In genomic region chr3:181623924-181624694, GRCh38 we compare ENCODE assay signal across 11 cellular contexts.
A peak's percentile ranks its signal among the peaks of the same experiment; 100 is the strongest.
DNase-seq lines count a peak whose midpoint lies in the region; ATAC-seq and TF ChIP-seq lines count a peak whose summit lies in the region.
"Had no signal": no experiment of that assay in that cellular context is flagged by ENCODE, and none has a peak within 500 bp of the region (broad histone marks: within the 10 kb centered on the region; RNA-seq: fewer than 3 reads in every experiment).

No MANE protein-coding gene starts in this region.

- no peaks in the 10 kb centered on the region for H3K9me3 Mint-ChIP-seq in CD8-positive, alpha-beta T cell
- peaks cover 3% of the 10 kb centered on the region in 2 donors for H3K9me3 Mint-ChIP-seq in effector memory CD8-positive, alpha-beta T cell
- H3K9me3 Mint-ChIP-seq: activated CD8-positive, alpha-beta T cell treated with anti-CD3 and anti-CD28 coated beads for 36 hours had no signal

- no peaks in the 10 kb centered on the region for H3K27me3 ChIP-seq in GM23248 (replicated peaks; ENCODE audit: insufficient read depth)
- no peaks in the 10 kb centered on the region for H3K27me3 ChIP-seq in CD8-positive, alpha-beta T cell (ENCODE audit: insufficient read depth, low read length)

- 70 to 79% methylated on average over 4 of the region's 4 CpGs for WGBS in GM23248 (ENCODE audit: low coverage in 1 of 2, low lambda C conversion rate in 2 of 2, missing lambda C conversion rate in 2 of 2), 2 experiments

- H3K36me3 Mint-ChIP-seq in CD8-positive, alpha-beta T cell = no peaks in the 10 kb centered on the region
- H3K36me3 Mint-ChIP-seq in effector memory CD8-positive, alpha-beta T cell (ENCODE audit: insufficient read depth) = no peaks in the 10 kb centered on the region

- peaks cover 11% of the 10 kb centered on the region; the same call in 1 of the 2 replicates for H3K4me1 ChIP-seq in GM23248 (ENCODE audit: insufficient read depth)
- no peaks in the 10 kb centered on the region for H3K4me1 ChIP-seq in CD8-positive, alpha-beta T cell (ENCODE audit: insufficient read depth, low read length)

- no peaks in the 10 kb centered on the region for H3K79me2 ChIP-seq in GM23248 (ENCODE audit: insufficient read depth)

- no peaks in the 10 kb centered on the region for H3K9me3 ChIP-seq in GM23248 (ENCODE audit: low read depth)
- no peaks in the 10 kb centered on the region for H3K9me3 ChIP-seq in CD8-positive, alpha-beta T cell (ENCODE audit: low read length)

- intact Hi-C loops in CD8-positive, alpha-beta T cell (cut with DNase I, micrococcal nuclease) = no loop called here

- no peak for TF ChIP-seq CTCF in CD8-positive, alpha-beta T cell (IDR thresholded peaks at IDR 0.05)

- no peaks in the 10 kb centered on the region for H3K4me1 Mint-ChIP-seq in CD8-positive, alpha-beta T cell (ENCODE audit: low read depth)
- no peaks in the 10 kb centered on the region for H3K4me1 Mint-ChIP-seq in effector memory CD8-positive, alpha-beta T cell (ENCODE audit: low read depth in 2 of 2)

- no peaks in the 10 kb centered on the region for H3K9me2 ChIP-seq in GM23248 (ENCODE audit: insufficient read depth)

- ATAC-seq in SK-N-SH treated with all-trans-retinoic acid at 6 μM for 48 hours = peak; percentile 59
- no peak for ATAC-seq in CD8-positive, alpha-beta T cell
- no peak for ATAC-seq in effector memory CD8-positive, alpha-beta T cell (replicated peaks)
- ATAC-seq: activated CD8-positive, alpha-beta T cell treated with anti-CD3 and anti-CD28 coated beads for 36 hours had no signal

- H3K4me2 ChIP-seq in GM23248 (ENCODE audit: unreplicated experiment) = no peak overlapping the region

- H3K9ac ChIP-seq in GM23248 = no peak overlapping the region

- H4K20me1 ChIP-seq in GM23248 (ENCODE audit: insufficient read depth) = no peaks in the 10 kb centered on the region

- CTCF ChIA-PET in CD8-positive, alpha-beta T cell (lab: Charles Lee) = no interaction called here

- peaks cover under 1% of the 10 kb centered on the region for H3K27me3 Mint-ChIP-seq in CD8-positive, alpha-beta T cell (ENCODE audit: low read depth)
- no peaks in the 10 kb centered on the region for H3K27me3 Mint-ChIP-seq in effector memory CD8-positive, alpha-beta T cell

- DNase-seq in GM23248 = peak; percentile 20
- DNase-seq in NCI-H1105 treated with DMSO at 0.1 percent for 48 hours (lab: John Stamatoyannopoulos, UW) = peak; percentile 98
- DNase-seq in kidney tubule cell (ENCODE audit: low spot score) = peak; percentile 94
- DNase-seq in GM03348 (ENCODE audit: low spot score) = no peak
- DNase-seq in NCI-H1694 treated with DMSO at 0.1 percent for 48 hours (lab: John Stamatoyannopoulos, UW) = no peak
- DNase-seq in CD8-positive, alpha-beta T cell = no peak
- no peak for DNase-seq in effector memory CD8-positive, alpha-beta T cell
- DNase-seq: activated CD8-positive, alpha-beta T cell treated with anti-CD3 and anti-CD28 coated beads for 36 hours; EL; SHP77 treated with DMSO at 0.1 percent for 48 hours had no signal

- H3K27ac Mint-ChIP-seq in CD8-positive, alpha-beta T cell = no peak overlapping the region
- H3K27ac Mint-ChIP-seq in effector memory CD8-positive, alpha-beta T cell = no peak overlapping the region
- H3K27ac Mint-ChIP-seq: activated CD8-positive, alpha-beta T cell treated with anti-CD3 and anti-CD28 coated beads for 36 hours had no signal

- H3K27ac ChIP-seq in GM23248 = no peak overlapping the region
- no peak overlapping the region for H3K27ac ChIP-seq in CD8-positive, alpha-beta T cell (ENCODE audit: low read depth, low read length)

- no peak overlapping the region for H3K4me3 Mint-ChIP-seq in CD8-positive, alpha-beta T cell
- no peak overlapping the region for H3K4me3 Mint-ChIP-seq in effector memory CD8-positive, alpha-beta T cell
- H3K4me3 Mint-ChIP-seq: activated CD8-positive, alpha-beta T cell treated with anti-CD3 and anti-CD28 coated beads for 36 hours had no signal

- no peak overlapping the region for H3K4me3 ChIP-seq in GM23248
- H3K4me3 ChIP-seq in CD8-positive, alpha-beta T cell (ENCODE audit: low read depth, low read length) = no peak overlapping the region

- H3F3A ChIP-seq in GM23248 (ENCODE audit: insufficient read depth) = no peaks in the 10 kb centered on the region

- POLR2A ChIA-PET in CD8-positive, alpha-beta T cell (lab: Charles Lee) = no interaction called here

- no peak overlapping the region for H2AFZ ChIP-seq in GM23248

- in situ Hi-C loops in GM23248 (cut with MboI) = no loop called here

- H3K36me3 ChIP-seq in GM23248 (ENCODE audit: low read depth) = no peaks in the 10 kb centered on the region
- no peaks in the 10 kb centered on the region for H3K36me3 ChIP-seq in CD8-positive, alpha-beta T cell (ENCODE audit: insufficient read depth, low read length)

TF ChIP-seq in SK-N-SH treated with all-trans-retinoic acid at 6 μM for 48 hours, 23 proteins besides CTCF, POLR2A, EP300 and RAD21:
- TF ChIP-seq TSHZ2 (CRISPR knock-in tag; IDR thresholded peaks at IDR 0.05) (no peak), ISL1 (CRISPR knock-in tag; IDR thresholded peaks at IDR 0.05) (peak; percentile 48; the same call in 1 of the 2 replicates), ESRRG (CRISPR knock-in tag; IDR thresholded peaks at IDR 0.05) (no peak), ZC3H10 (CRISPR knock-in tag; IDR thresholded peaks at IDR 0.05) (no peak), PATZ1 (CRISPR knock-in tag; IDR thresholded peaks at IDR 0.05; ENCODE audit: borderline replicate concordance) (peak; percentile 21; the same call in 1 of the 2 replicates), SNAI2 (CRISPR knock-in tag; IDR thresholded peaks at IDR 0.05) (no peak), CSDC2 (CRISPR knock-in tag; IDR thresholded peaks at IDR 0.05) (no peak)
- TF ChIP-seq, protein P1, sequence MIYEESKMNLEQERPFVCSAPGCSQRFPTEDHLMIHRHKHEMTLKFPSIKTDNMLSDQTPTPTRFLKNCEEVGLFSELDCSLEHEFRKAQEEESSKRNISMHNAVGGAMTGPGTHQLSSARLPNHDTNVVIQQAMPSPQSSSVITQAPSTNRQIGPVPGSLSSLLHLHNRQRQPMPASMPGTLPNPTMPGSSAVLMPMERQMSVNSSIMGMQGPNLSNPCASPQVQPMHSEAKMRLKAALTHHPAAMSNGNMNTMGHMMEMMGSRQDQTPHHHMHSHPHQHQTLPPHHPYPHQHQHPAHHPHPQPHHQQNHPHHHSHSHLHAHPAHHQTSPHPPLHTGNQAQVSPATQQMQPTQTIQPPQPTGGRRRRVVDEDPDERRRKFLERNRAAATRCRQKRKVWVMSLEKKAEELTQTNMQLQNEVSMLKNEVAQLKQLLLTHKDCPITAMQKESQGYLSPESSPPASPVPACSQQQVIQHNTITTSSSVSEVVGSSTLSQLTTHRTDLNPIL (CRISPR knock-in tag; IDR thresholded peaks at IDR 0.05; ENCODE audit: low read depth) = peak; percentile 50; the same call in 1 of the 2 replicates

Comparison
In these comparisons a context has a peak if more than half of its experiments do, and no peak if none do; other contexts are left out.
1. DNase-seq: peak in GM23248 (single experiment), NCI-H1105 treated with DMSO at 0.1 percent for 48 hours (single experiment) and kidney tubule cell (single experiment); none in GM03348 (single experiment), NCI-H1694 treated with DMSO at 0.1 percent for 48 hours (single experiment), CD8-positive, alpha-beta T cell (0 of 7) and effector memory CD8-positive, alpha-beta T cell (0 of 3).